ENCODE assay signal across 1 cellular context in genomic region chr2:241082338-241083090, GRCh38.
TF ChIP-seq lines count a peak whose summit lies in the region.

No MANE protein-coding gene starts in this region.

TF ChIP-seq in HepG2, 621 proteins besides CTCF, POLR2A, EP300 and RAD21:
- TF ChIP-seq ZNF260 (CRISPR knock-in tag; IDR thresholded peaks at IDR 0.05; ENCODE audit: borderline replicate concordance, low read depth) (no peak), ZMYM3 (CRISPR knock-in tag; IDR thresholded peaks at IDR 0.05) (0 out of 2 replicates have a peak, but pooled peaks have one; percentile 12), GPN1 (CRISPR knock-in tag; IDR thresholded peaks at IDR 0.05; ENCODE audit: borderline replicate concordance) (no peak)
